In the genomic region with DNA sequence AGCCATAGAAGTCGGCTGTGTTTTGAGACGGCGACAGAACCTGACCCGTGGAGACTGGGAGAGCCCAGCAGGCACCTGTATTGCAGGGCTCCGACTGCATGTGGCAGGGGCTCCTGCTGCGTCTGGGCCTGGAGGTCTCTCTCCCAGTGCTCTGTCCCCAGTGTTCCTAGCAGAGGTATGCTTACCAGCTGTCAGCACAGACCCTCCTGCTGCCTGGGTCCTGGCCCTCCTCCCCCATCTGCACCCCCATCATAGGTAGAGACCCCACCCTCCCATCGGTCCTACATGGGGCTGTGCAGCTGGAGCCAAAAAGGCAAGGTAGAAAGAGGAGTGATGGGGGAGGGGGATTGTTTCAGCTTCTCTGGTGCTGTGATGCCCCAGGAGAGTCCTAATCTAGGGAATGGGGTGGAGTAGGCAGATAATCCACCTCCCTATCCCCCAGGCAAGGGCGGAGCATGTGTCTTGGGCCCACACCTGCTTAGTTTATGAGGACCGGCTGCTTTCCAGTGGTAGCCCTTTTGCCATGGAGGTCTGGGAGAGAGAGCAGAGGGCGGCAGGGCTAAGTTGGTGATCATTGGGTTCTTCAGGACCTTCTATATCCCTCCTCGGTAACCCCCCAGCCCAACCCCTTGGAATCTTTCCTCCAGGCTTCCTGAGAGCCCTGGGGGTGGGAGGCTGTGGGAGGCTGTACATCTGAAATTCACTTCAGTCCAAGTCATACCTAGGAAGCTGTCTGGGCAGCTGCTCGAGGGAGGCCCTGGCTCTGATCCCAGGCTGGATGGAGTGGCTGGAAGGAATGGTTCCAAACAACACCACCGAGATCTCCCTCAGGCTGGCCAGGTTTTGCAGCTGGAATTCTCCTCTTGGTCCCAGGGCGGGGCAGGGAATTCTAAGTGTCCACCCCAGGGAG, we compare ENCODE assay signal across 17 cellular contexts. TPM values are rescaled to one million over a fixed set of nuclear protein-coding genes. Genes with fewer than 3 reads are reported as not detected.
DNase-seq lines count a peak whose midpoint lies in the region; ATAC-seq and TF ChIP-seq lines count a peak whose summit lies in the region.
"Had no signal": no experiment of that assay in that cellular context is flagged by ENCODE, and none has a peak within 500 bp of the region (broad histone marks: within the 10 kb centered on the region; RNA-seq: fewer than 3 reads in every experiment).

No MANE protein-coding gene starts in this region.

- H3K4me3 Mint-ChIP-seq in activated T-helper 2 cell treated with anti-CD3 and anti-CD28 coated beads, Interferon-gamma antibody, Interleukin-2, Interleukin-4, amounts not matched to agents 10 μg/mL and 5 μg/mL and 100 μg/mL, durations not matched to agents 14 hours and 24 hours and 36 hours (ENCODE audit: low read depth), result no peak overlapping the region
- no peak overlapping the region for H3K4me3 Mint-ChIP-seq in activated naive CD4-positive, alpha-beta T cell treated with anti-CD3 and anti-CD28 coated beads, Interleukin-2, amount 10 ng/mL, durations not matched to agents 7 days and 5 days
- H3K4me3 Mint-ChIP-seq in immature natural killer cell, result no peak overlapping the region
- H3K4me3 Mint-ChIP-seq: activated CD4-positive, alpha-beta memory T cell treated with anti-CD3 and anti-CD28 coated beads, Interleukin-2, amount 10 ng/mL, durations not matched to agents 7 days and 5 days; activated naive CD8-positive, alpha-beta T cell; effector memory CD8-positive, alpha-beta T cell; T-helper 1 cell treated with Interleukin-12 subunit alpha and Interleukin-12 subunit beta and Interleukin-4 antibody, amounts not matched to agents 30 μg/mL and 1 μg/mL, for 36 hours had no signal

- H3K9me3 ChIP-seq in WERI-Rb-1 (ENCODE audit: severe bottlenecking) (no peaks in the 10 kb centered on the region), left ventricle myocardium inferior (replicated peaks) (no peaks in the 10 kb centered on the region)
- H3K9me3 ChIP-seq: transverse colon had no signal

- TF ChIP-seq CTCF in WERI-Rb-1 (IDR thresholded peaks at IDR 0.05; ENCODE audit: low read depth, low read length) (no peak), left ventricle myocardium inferior (IDR thresholded peaks at IDR 0.05; ENCODE audit: borderline replicate concordance) (no peak)

- intact Hi-C loops in left cardiac atrium (cut with DNase I) (no loop called here), cardiac septum (cut with DNase I) (loop anchor here (10.0 kb wide), 1 partner anchor 78 kb away; no protein-coding TSS in a partner anchor), left ventricle myocardium inferior (cut with micrococcal nuclease) (no loop called here)
- intact Hi-C loops in activated T-helper 2 cell treated with anti-CD3 and anti-CD28 coated beads, Interferon-gamma antibody, Interleukin-2, Interleukin-4, amounts not matched to agents 10 μg/mL and 5 μg/mL and 100 μg/mL, durations not matched to agents 14 hours and 24 hours and 36 hours (cut with micrococcal nuclease), result no loop called here

- H3K27ac ChIP-seq in WERI-Rb-1 (peak overlapping the region; percentile 82), left ventricle myocardium inferior (replicated peaks) (no peak overlapping the region)
- H3K27ac ChIP-seq: transverse colon had no signal

- no peak overlapping the region for H3K27ac Mint-ChIP-seq in activated T-helper 2 cell treated with anti-CD3 and anti-CD28 coated beads, Interferon-gamma antibody, Interleukin-2, Interleukin-4, amounts not matched to agents 10 μg/mL and 5 μg/mL and 100 μg/mL, durations not matched to agents 14 hours and 24 hours and 36 hours
- no peak overlapping the region for H3K27ac Mint-ChIP-seq in activated naive CD4-positive, alpha-beta T cell treated with anti-CD3 and anti-CD28 coated beads, Interleukin-2, amount 10 ng/mL, durations not matched to agents 7 days and 5 days
- peak overlapping the region in 1 of 6 donors; percentile 12 for H3K27ac Mint-ChIP-seq in immature natural killer cell
- H3K27ac Mint-ChIP-seq: activated CD4-positive, alpha-beta memory T cell treated with anti-CD3 and anti-CD28 coated beads, Interleukin-2, amount 10 ng/mL, durations not matched to agents 7 days and 5 days; activated naive CD8-positive, alpha-beta T cell; effector memory CD8-positive, alpha-beta T cell; T-helper 1 cell treated with Interleukin-12 subunit alpha and Interleukin-12 subunit beta and Interleukin-4 antibody, amounts not matched to agents 30 μg/mL and 1 μg/mL, for 36 hours had no signal

- no peaks in the 10 kb centered on the region for H3K9me3 Mint-ChIP-seq in activated T-helper 2 cell treated with anti-CD3 and anti-CD28 coated beads, Interferon-gamma antibody, Interleukin-2, Interleukin-4, amounts not matched to agents 10 μg/mL and 5 μg/mL and 100 μg/mL, durations not matched to agents 14 hours and 24 hours and 36 hours
- no peaks in the 10 kb centered on the region for H3K9me3 Mint-ChIP-seq in activated naive CD4-positive, alpha-beta T cell treated with anti-CD3 and anti-CD28 coated beads, Interleukin-2, amount 10 ng/mL, durations not matched to agents 7 days and 5 days
- H3K9me3 Mint-ChIP-seq in immature natural killer cell, result no peaks in the 10 kb centered on the region
- H3K9me3 Mint-ChIP-seq: activated CD4-positive, alpha-beta memory T cell treated with anti-CD3 and anti-CD28 coated beads, Interleukin-2, amount 10 ng/mL, durations not matched to agents 7 days and 5 days; effector memory CD8-positive, alpha-beta T cell; T-helper 1 cell treated with Interleukin-12 subunit alpha and Interleukin-12 subunit beta and Interleukin-4 antibody, amounts not matched to agents 30 μg/mL and 1 μg/mL, for 36 hours had no signal

- peaks cover 10% of the 10 kb centered on the region for H3K4me1 Mint-ChIP-seq in activated T-helper 2 cell treated with anti-CD3 and anti-CD28 coated beads, Interferon-gamma antibody, Interleukin-2, Interleukin-4, amounts not matched to agents 10 μg/mL and 5 μg/mL and 100 μg/mL, durations not matched to agents 14 hours and 24 hours and 36 hours (ENCODE audit: low read depth)
- H3K4me1 Mint-ChIP-seq in activated naive CD4-positive, alpha-beta T cell treated with anti-CD3 and anti-CD28 coated beads, Interleukin-2, amount 10 ng/mL, durations not matched to agents 7 days and 5 days, result peaks cover 17% of the 10 kb centered on the region
- peaks cover 6 to 8% of the 10 kb centered on the region in 2 donors for H3K4me1 Mint-ChIP-seq in immature natural killer cell

- H3K4me1 ChIP-seq in left ventricle myocardium inferior, result peaks cover 12% of the 10 kb centered on the region

- H3K4me3 ChIP-seq in WERI-Rb-1 (ENCODE audit: low read depth, low read length) (no peak overlapping the region), left ventricle myocardium inferior (no peak overlapping the region)
- H3K4me3 ChIP-seq: smooth muscle cell, transverse colon had no signal

- H3K27me3 ChIP-seq in WERI-Rb-1 (ENCODE audit: insufficient read depth, low read depth, severe bottlenecking), result no peaks in the 10 kb centered on the region
- H3K27me3 ChIP-seq in left ventricle myocardium inferior (ENCODE audit: low read depth), result peaks cover 37% of the 10 kb centered on the region

- DNase-seq in left cardiac atrium, result peak; percentile 40
- DNase-seq in cardiac septum (ENCODE audit: low spot score), result no peak
- DNase-seq in WERI-Rb-1, result peak; percentile 78
- DNase-seq in left ventricle myocardium inferior, result peak; percentile 49
- DNase-seq in activated T-helper 2 cell treated with anti-CD3 and anti-CD28 coated beads, Interferon-gamma antibody, Interleukin-2, Interleukin-4, amounts not matched to agents 10 μg/mL and 5 μg/mL and 100 μg/mL, durations not matched to agents 14 hours and 24 hours and 36 hours (ENCODE audit: low spot score), result no peak
- no peak for DNase-seq in activated naive CD4-positive, alpha-beta T cell treated with anti-CD3 and anti-CD28 coated beads, Interleukin-2, amount 10 ng/mL, durations not matched to agents 7 days and 5 days
- DNase-seq in NCI-H774 (lab: John Stamatoyannopoulos, UW), result no peak
- no peak for DNase-seq in immature natural killer cell
- DNase-seq: ACHN; activated CD4-positive, alpha-beta memory T cell treated with anti-CD3 and anti-CD28 coated beads, Interleukin-2, amount 10 ng/mL, durations not matched to agents 7 days and 5 days; effector memory CD8-positive, alpha-beta T cell; MM.1S; transverse colon had no signal

- peak; percentile 21 to 75 for ATAC-seq in left cardiac atrium
- ATAC-seq: effector memory CD8-positive, alpha-beta T cell had no signal

- peaks cover 10% of the 10 kb centered on the region for H3K27me3 Mint-ChIP-seq in activated T-helper 2 cell treated with anti-CD3 and anti-CD28 coated beads, Interferon-gamma antibody, Interleukin-2, Interleukin-4, amounts not matched to agents 10 μg/mL and 5 μg/mL and 100 μg/mL, durations not matched to agents 14 hours and 24 hours and 36 hours (ENCODE audit: low read depth)
- H3K27me3 Mint-ChIP-seq in activated naive CD4-positive, alpha-beta T cell treated with anti-CD3 and anti-CD28 coated beads, Interleukin-2, amount 10 ng/mL, durations not matched to agents 7 days and 5 days, result peaks cover 45% of the 10 kb centered on the region
- peaks cover 2 to 8% (median 3%) of the 10 kb centered on the region in 3 donors for H3K27me3 Mint-ChIP-seq in immature natural killer cell (ENCODE audit: low read depth in 3 of 3)

- H3K36me3 ChIP-seq in WERI-Rb-1 (no peaks in the 10 kb centered on the region), left ventricle myocardium inferior (no peaks in the 10 kb centered on the region)
- H3K36me3 ChIP-seq: transverse colon had no signal

- no peaks in the 10 kb centered on the region for H3K36me3 Mint-ChIP-seq in activated T-helper 2 cell treated with anti-CD3 and anti-CD28 coated beads, Interferon-gamma antibody, Interleukin-2, Interleukin-4, amounts not matched to agents 10 μg/mL and 5 μg/mL and 100 μg/mL, durations not matched to agents 14 hours and 24 hours and 36 hours (ENCODE audit: low read depth)
- H3K36me3 Mint-ChIP-seq in activated naive CD4-positive, alpha-beta T cell treated with anti-CD3 and anti-CD28 coated beads, Interleukin-2, amount 10 ng/mL, durations not matched to agents 7 days and 5 days, result no peaks in the 10 kb centered on the region
- no peaks in the 10 kb centered on the region for H3K36me3 Mint-ChIP-seq in immature natural killer cell
- H3K36me3 Mint-ChIP-seq: activated naive CD8-positive, alpha-beta T cell had no signal

- CTCF ChIA-PET in activated naive CD4-positive, alpha-beta T cell treated with anti-CD3 and anti-CD28 coated beads, Interleukin-2, amount 10 ng/mL, durations not matched to agents 7 days and 5 days (lab: Charles Lee), result no interaction called here

RNA-seq across cellular contexts. Expression of gene SLC7A4, which starts 5.3 kb away (rescaled TPM):
- total RNA-seq in left cardiac atrium (under 1 TPM; 0.47 to 0.68 TPM), cardiac septum (not detected), left ventricle myocardium inferior (0.25 TPM)
- total RNA-seq in activated T-helper 2 cell treated with anti-CD3 and anti-CD28 coated beads, Interferon-gamma antibody, Interleukin-2, Interleukin-4, amounts not matched to agents 10 μg/mL and 5 μg/mL and 100 μg/mL, durations not matched to agents 14 hours and 24 hours and 36 hours, result 0.07 TPM in 1 of 2 replicates, not detected in the other
- polyA plus RNA-seq in immature natural killer cell, result not detected
- total RNA-seq: activated CD4-positive, alpha-beta memory T cell treated with anti-CD3 and anti-CD28 coated beads, Interleukin-2, amount 10 ng/mL, durations not matched to agents 7 days and 5 days; Daoy had no signal

RNA-seq across cellular contexts. Expression of gene P2RX6, which starts 12.1 kb away (rescaled TPM):
- 1 to 10 TPM; 2.2 to 4.6 TPM for total RNA-seq in left cardiac atrium
- total RNA-seq in cardiac septum, result 5.4 TPM
- total RNA-seq in left ventricle myocardium inferior, result 3.5 TPM
- total RNA-seq in activated T-helper 2 cell treated with anti-CD3 and anti-CD28 coated beads, Interferon-gamma antibody, Interleukin-2, Interleukin-4, amounts not matched to agents 10 μg/mL and 5 μg/mL and 100 μg/mL, durations not matched to agents 14 hours and 24 hours and 36 hours, result 0.07 TPM in 1 of 2 replicates, not detected in the other
- polyA plus RNA-seq in immature natural killer cell, result not detected

RNA-seq across cellular contexts. Expression of gene LRRC74B, which starts 18.7 kb away (rescaled TPM):
- not detected for total RNA-seq in left cardiac atrium
- total RNA-seq in cardiac septum, result not detected
- total RNA-seq in left ventricle myocardium inferior, result not detected
- 0.23 TPM in 1 of 2 replicates, not detected in the other for total RNA-seq in activated T-helper 2 cell treated with anti-CD3 and anti-CD28 coated beads, Interferon-gamma antibody, Interleukin-2, Interleukin-4, amounts not matched to agents 10 μg/mL and 5 μg/mL and 100 μg/mL, durations not matched to agents 14 hours and 24 hours and 36 hours
- not detected for polyA plus RNA-seq in immature natural killer cell
- total RNA-seq: activated CD4-positive, alpha-beta memory T cell treated with anti-CD3 and anti-CD28 coated beads, Interleukin-2, amount 10 ng/mL, durations not matched to agents 7 days and 5 days; Daoy; smooth muscle cell; transverse colon had no signal
- polyA plus RNA-seq: smooth muscle cell had no signal

RNA-seq across cellular contexts. Expression of gene THAP7, which starts 25.1 kb away (rescaled TPM):
- 10 to 100 TPM; 20.9 to 22.1 TPM for total RNA-seq in left cardiac atrium
- total RNA-seq in cardiac septum, result 18.2 TPM
- 17.8 TPM for total RNA-seq in left ventricle myocardium inferior
- 25.8 and 25.9 TPM in 2 replicates for total RNA-seq in activated T-helper 2 cell treated with anti-CD3 and anti-CD28 coated beads, Interferon-gamma antibody, Interleukin-2, Interleukin-4, amounts not matched to agents 10 μg/mL and 5 μg/mL and 100 μg/mL, durations not matched to agents 14 hours and 24 hours and 36 hours
- polyA plus RNA-seq in immature natural killer cell, result 10 to 100 TPM; 28.9 to 41.4 (median 32.9) TPM

RNA-seq across cellular contexts. Expression of gene LZTR1, which starts 44.9 kb away (rescaled TPM):
- total RNA-seq in left cardiac atrium, result 10 to 100 TPM; 26.9 to 29.1 TPM
- 33.0 TPM for total RNA-seq in cardiac septum
- total RNA-seq in left ventricle myocardium inferior, result 18.1 TPM
- 64.7 and 68.4 TPM in 2 replicates for total RNA-seq in activated T-helper 2 cell treated with anti-CD3 and anti-CD28 coated beads, Interferon-gamma antibody, Interleukin-2, Interleukin-4, amounts not matched to agents 10 μg/mL and 5 μg/mL and 100 μg/mL, durations not matched to agents 14 hours and 24 hours and 36 hours
- polyA plus RNA-seq in immature natural killer cell, result 10 to 100 TPM in 2 of 3 donors, 1 to 10 TPM in 1; 8.1 to 18.4 (median 11.1) TPM

Comparison
In these comparisons a context has a peak if more than half of its experiments do, and no peak if none do; other contexts are left out.
1. DNase-seq: peak in left cardiac atrium (single experiment), WERI-Rb-1 (single experiment) and left ventricle myocardium inferior (single experiment); none in cardiac septum (single experiment), activated T-helper 2 cell treated with anti-CD3 and anti-CD28 coated beads, Interferon-gamma antibody, Interleukin-2, Interleukin-4, amounts not matched to agents 10 μg/mL and 5 μg/mL and 100 μg/mL, durations not matched to agents 14 hours and 24 hours and 36 hours (single experiment), activated naive CD4-positive, alpha-beta T cell treated with anti-CD3 and anti-CD28 coated beads, Interleukin-2, amount 10 ng/mL, durations not matched to agents 7 days and 5 days (single experiment), NCI-H774 (single experiment) and immature natural killer cell (0 of 3).